1 cellular context compared by ENCODE assay signal in genomic region chr14:21510735-21511657, GRCh38.
A peak's percentile ranks its signal among the peaks of the same experiment; 100 is the strongest.
TF ChIP-seq lines count a peak whose summit lies in the region.

TSS of gene METTL3 (minus strand) at chr14:21511340. CDS start at chr14:21511223, 117 bp downstream.

TF ChIP-seq in HEK293, 187 proteins besides CTCF, POLR2A, EP300 and RAD21 (continued from another document):
- TF ChIP-seq ZNF518A (tag by site-specific recombination; conservative IDR thresholded peaks at IDR 0.05; ENCODE audit: low read depth) (peak; percentile 99), ZNF501 (tag by site-specific recombination; IDR thresholded peaks at IDR 0.05) (peak; percentile 4; the same call in 1 of the 2 replicates), GLIS2 (tag by site-specific recombination; IDR thresholded peaks at IDR 0.05) (peak; percentile 48; the same call in 1 of the 2 replicates), SP2 (tag by site-specific recombination; IDR thresholded peaks at IDR 0.05) (peak; percentile 86), WT1 (tag by site-specific recombination; IDR thresholded peaks at IDR 0.05) (peak; percentile 19; the same call in 1 of the 2 replicates), ZBTB26 (tag by site-specific recombination; optimal IDR thresholded peaks at IDR 0.05) (peak; percentile 82), ZBTB48 (tag by site-specific recombination; IDR thresholded peaks at IDR 0.05) (peak; percentile 87), ZBTB17 (tag by site-specific recombination; IDR thresholded peaks at IDR 0.05) (peak; percentile 95), YY1 (tag by site-specific recombination; IDR thresholded peaks at IDR 0.05) (peak; percentile 100), ZNF24 (tag by site-specific recombination; IDR thresholded peaks at IDR 0.05) (no peak), ZNF639 (tag by site-specific recombination; IDR thresholded peaks at IDR 0.05) (peak; percentile 72; the same call in 1 of the 2 replicates), KLF7 (tag by site-specific recombination; IDR thresholded peaks at IDR 0.05; ENCODE audit: borderline replicate concordance) (no peak), ZIC2 (tag by site-specific recombination; IDR thresholded peaks at IDR 0.05) (peak; percentile 64), KLF16 (tag by site-specific recombination; IDR thresholded peaks at IDR 0.05) (peak; percentile 72), ZXDB (tag by site-specific recombination; IDR thresholded peaks at IDR 0.05) (peak; percentile 100), ZNF354C (tag by site-specific recombination; IDR thresholded peaks at IDR 0.05; ENCODE audit: borderline replicate concordance, low read depth) (no peak), REST (tag by site-specific recombination; IDR thresholded peaks at IDR 0.05) (0 out of 2 replicates have a peak, but pooled peaks have one; percentile 16), ZNF600 (tag by site-specific recombination; IDR thresholded peaks at IDR 0.05) (0 out of 2 replicates have a peak, but pooled peaks have one; percentile 34), ZNF202 (tag by site-specific recombination; IDR thresholded peaks at IDR 0.05; ENCODE audit: borderline replicate concordance) (no peak), ZNF580 (tag by site-specific recombination; IDR thresholded peaks at IDR 0.05) (peak; percentile 100), ZNF76 (tag by site-specific recombination; IDR thresholded peaks at IDR 0.05; ENCODE audit: borderline replicate concordance, low read depth) (peak; percentile 91), ZBTB21 (tag by site-specific recombination; IDR thresholded peaks at IDR 0.05) (peak; percentile 76), BCL11A (tag by site-specific recombination; IDR thresholded peaks at IDR 0.05; ENCODE audit: low read depth) (peak; percentile 46; the same call in 1 of the 2 replicates), SP7 (tag by site-specific recombination; IDR thresholded peaks at IDR 0.05) (peak; percentile 60), PRDM6 (tag by site-specific recombination; IDR thresholded peaks at IDR 0.05) (no peak), KLF8 (tag by site-specific recombination; IDR thresholded peaks at IDR 0.05) (peak; percentile 46), ZEB2 (tag by site-specific recombination; IDR thresholded peaks at IDR 0.05) (peak; percentile 45), GLIS1 (tag by site-specific recombination; IDR thresholded peaks at IDR 0.05) (peak; percentile 79)
- TF ChIP-seq, protein P1, sequence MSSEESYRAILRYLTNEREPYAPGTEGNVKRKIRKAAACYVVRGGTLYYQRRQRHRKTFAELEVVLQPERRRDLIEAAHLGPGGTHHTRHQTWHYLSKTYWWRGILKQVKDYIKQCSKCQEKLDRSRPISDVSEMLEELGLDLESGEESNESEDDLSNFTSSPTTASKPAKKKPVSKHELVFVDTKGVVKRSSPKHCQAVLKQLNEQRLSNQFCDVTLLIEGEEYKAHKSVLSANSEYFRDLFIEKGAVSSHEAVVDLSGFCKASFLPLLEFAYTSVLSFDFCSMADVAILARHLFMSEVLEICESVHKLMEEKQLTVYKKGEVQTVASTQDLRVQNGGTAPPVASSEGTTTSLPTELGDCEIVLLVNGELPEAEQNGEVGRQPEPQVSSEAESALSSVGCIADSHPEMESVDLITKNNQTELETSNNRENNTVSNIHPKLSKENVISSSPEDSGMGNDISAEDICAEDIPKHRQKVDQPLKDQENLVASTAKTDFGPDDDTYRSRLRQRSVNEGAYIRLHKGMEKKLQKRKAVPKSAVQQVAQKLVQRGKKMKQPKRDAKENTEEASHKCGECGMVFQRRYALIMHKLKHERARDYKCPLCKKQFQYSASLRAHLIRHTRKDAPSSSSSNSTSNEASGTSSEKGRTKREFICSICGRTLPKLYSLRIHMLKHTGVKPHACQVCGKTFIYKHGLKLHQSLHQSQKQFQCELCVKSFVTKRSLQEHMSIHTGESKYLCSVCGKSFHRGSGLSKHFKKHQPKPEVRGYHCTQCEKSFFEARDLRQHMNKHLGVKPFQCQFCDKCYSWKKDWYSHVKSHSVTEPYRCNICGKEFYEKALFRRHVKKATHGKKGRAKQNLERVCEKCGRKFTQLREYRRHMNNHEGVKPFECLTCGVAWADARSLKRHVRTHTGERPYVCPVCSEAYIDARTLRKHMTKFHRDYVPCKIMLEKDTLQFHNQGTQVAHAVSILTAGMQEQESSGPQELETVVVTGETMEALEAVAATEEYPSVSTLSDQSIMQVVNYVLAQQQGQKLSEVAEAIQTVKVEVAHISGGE (tag by site-specific recombination; conservative IDR thresholded peaks at IDR 0.05; ENCODE audit: low read depth), result peak; percentile 97
- TF ChIP-seq, protein P2, sequence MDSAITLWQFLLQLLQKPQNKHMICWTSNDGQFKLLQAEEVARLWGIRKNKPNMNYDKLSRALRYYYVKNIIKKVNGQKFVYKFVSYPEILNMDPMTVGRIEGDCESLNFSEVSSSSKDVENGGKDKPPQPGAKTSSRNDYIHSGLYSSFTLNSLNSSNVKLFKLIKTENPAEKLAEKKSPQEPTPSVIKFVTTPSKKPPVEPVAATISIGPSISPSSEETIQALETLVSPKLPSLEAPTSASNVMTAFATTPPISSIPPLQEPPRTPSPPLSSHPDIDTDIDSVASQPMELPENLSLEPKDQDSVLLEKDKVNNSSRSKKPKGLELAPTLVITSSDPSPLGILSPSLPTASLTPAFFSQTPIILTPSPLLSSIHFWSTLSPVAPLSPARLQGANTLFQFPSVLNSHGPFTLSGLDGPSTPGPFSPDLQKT (IDR thresholded peaks at IDR 0.05; ENCODE audit: borderline replicate concordance, low read depth, low read length), result peak; percentile 71
- TF ChIP-seq, protein P3, sequence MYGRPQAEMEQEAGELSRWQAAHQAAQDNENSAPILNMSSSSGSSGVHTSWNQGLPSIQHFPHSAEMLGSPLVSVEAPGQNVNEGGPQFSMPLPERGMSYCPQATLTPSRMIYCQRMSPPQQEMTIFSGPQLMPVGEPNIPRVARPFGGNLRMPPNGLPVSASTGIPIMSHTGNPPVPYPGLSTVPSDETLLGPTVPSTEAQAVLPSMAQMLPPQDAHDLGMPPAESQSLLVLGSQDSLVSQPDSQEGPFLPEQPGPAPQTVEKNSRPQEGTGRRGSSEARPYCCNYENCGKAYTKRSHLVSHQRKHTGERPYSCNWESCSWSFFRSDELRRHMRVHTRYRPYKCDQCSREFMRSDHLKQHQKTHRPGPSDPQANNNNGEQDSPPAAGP (tag by site-specific recombination; IDR thresholded peaks at IDR 0.05), result peak; percentile 53; the same call in 1 of the 2 replicates
